Comparison of ENCODE assay signal across 1 cellular context in the genomic region with DNA sequence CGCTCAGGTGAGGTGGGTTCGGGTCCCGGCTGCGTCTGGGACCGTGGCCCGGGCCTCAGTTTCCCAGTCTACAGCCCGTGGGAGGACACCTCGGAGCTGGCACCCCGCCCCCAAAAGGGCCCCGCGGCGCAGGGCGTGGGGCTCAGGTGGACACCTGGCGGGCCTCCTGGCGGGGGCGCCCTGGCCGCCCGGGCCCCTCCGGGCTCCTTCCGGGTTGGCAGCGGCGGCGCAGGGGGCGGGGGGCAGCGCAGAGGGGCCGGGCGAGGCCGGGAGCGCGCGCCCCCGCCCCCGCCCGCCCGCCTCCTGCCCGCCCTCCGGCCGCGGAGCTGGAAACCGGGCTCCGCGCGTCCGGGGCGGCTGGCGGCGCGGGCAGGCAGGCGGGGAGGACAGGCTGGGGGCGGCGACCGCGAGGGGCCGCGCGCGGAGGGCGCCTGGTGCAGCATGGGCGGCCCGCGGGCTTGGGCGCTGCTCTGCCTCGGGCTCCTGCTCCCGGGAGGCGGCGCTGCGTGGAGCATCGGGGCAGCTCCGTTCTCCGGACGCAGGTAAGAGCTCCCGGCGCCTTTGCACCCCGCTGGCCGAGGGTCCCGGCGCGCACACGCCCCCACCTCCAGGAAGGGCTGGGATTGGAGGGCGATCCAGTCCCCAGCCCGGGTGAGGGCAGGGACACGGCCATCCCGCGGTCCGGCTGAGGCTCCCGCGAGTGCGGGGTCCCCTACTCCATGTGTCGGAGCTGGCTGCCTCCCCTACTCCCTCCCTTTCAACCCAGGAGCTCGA.
A peak's percentile ranks its signal among the peaks of the same experiment; 100 is the strongest.
TF ChIP-seq lines count a peak whose summit lies in the region.

EMID1 (plus strand) TSS at position 299 of the 774 bp plus-strand sequence; CDS start at position 442, 143 bp downstream.

TF ChIP-seq in GM12878, 131 proteins besides CTCF, POLR2A, EP300 and RAD21 (continued from another document and continues in another):
- no peak for TF ChIP-seq RAD51 (IDR thresholded peaks at IDR 0.05)
- TF ChIP-seq, protein P1, sequence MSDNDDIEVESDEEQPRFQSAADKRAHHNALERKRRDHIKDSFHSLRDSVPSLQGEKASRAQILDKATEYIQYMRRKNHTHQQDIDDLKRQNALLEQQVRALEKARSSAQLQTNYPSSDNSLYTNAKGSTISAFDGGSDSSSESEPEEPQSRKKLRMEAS (IDR thresholded peaks at IDR 0.05; ENCODE audit: low read depth, low read length): no peak
- TF ChIP-seq BRCA1 (IDR thresholded peaks at IDR 0.05; ENCODE audit: low read depth, low read length): no peak
- TF ChIP-seq ATF7 (IDR thresholded peaks at IDR 0.05; ENCODE audit: low read depth): no peak
- 0 out of 2 replicates have a peak, but pooled peaks have one; percentile 61 for TF ChIP-seq ZNF217 (IDR thresholded peaks at IDR 0.05)
- TF ChIP-seq DPF2 (IDR thresholded peaks at IDR 0.05): peak; percentile 80
- no peak for TF ChIP-seq SRF (IDR thresholded peaks at IDR 0.05; ENCODE audit: low read depth in 2 of 2, low read length in 2 of 2)
- TF ChIP-seq STAT1 (conservative IDR thresholded peaks at IDR 0.05): no peak
- 0 out of 2 replicates have a peak, but pooled peaks have one; percentile 33 for TF ChIP-seq MXI1 (IDR thresholded peaks at IDR 0.05; ENCODE audit: low read depth, low read length)
- TF ChIP-seq TCF3 (IDR thresholded peaks at IDR 0.05; ENCODE audit: borderline replicate concordance, insufficient read depth, low read depth, low read length): no peak
- TF ChIP-seq SPI1 (IDR thresholded peaks at IDR 0.05; ENCODE audit: borderline replicate concordance, insufficient read depth, low read depth, low read length): no peak
- TF ChIP-seq PAX8 (IDR thresholded peaks at IDR 0.05): no peak
- no peak for TF ChIP-seq BCL3 (IDR thresholded peaks at IDR 0.05; ENCODE audit: borderline replicate concordance, insufficient read depth, low read depth, low read length, poor library complexity, severe bottlenecking)
- 0 out of 2 replicates have a peak, but pooled peaks have one; percentile 50 for TF ChIP-seq NR2F1 (conservative IDR thresholded peaks at IDR 0.05)
- no peak for TF ChIP-seq ZBTB40 (IDR thresholded peaks at IDR 0.05; ENCODE audit: borderline replicate concordance)
- TF ChIP-seq PML (IDR thresholded peaks at IDR 0.05; ENCODE audit: low read length): no peak
- TF ChIP-seq SP1 (IDR thresholded peaks at IDR 0.05; ENCODE audit: low read depth, low read length): no peak
- TF ChIP-seq, protein P2, sequence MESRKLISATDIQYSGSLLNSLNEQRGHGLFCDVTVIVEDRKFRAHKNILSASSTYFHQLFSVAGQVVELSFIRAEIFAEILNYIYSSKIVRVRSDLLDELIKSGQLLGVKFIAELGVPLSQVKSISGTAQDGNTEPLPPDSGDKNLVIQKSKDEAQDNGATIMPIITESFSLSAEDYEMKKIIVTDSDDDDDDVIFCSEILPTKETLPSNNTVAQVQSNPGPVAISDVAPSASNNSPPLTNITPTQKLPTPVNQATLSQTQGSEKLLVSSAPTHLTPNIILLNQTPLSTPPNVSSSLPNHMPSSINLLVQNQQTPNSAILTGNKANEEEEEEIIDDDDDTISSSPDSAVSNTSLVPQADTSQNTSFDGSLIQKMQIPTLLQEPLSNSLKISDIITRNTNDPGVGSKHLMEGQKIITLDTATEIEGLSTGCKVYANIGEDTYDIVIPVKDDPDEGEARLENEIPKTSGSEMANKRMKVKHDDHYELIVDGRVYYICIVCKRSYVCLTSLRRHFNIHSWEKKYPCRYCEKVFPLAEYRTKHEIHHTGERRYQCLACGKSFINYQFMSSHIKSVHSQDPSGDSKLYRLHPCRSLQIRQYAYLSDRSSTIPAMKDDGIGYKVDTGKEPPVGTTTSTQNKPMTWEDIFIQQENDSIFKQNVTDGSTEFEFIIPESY (IDR thresholded peaks at IDR 0.05): no peak
- TF ChIP-seq, protein P3, sequence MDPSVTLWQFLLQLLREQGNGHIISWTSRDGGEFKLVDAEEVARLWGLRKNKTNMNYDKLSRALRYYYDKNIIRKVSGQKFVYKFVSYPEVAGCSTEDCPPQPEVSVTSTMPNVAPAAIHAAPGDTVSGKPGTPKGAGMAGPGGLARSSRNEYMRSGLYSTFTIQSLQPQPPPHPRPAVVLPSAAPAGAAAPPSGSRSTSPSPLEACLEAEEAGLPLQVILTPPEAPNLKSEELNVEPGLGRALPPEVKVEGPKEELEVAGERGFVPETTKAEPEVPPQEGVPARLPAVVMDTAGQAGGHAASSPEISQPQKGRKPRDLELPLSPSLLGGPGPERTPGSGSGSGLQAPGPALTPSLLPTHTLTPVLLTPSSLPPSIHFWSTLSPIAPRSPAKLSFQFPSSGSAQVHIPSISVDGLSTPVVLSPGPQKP (IDR thresholded peaks at IDR 0.05; ENCODE audit: low read depth, low read length): no peak
- no peak for TF ChIP-seq ZNF207 (IDR thresholded peaks at IDR 0.05; ENCODE audit: borderline replicate concordance)
- no peak for TF ChIP-seq SUPT20H (IDR thresholded peaks at IDR 0.05; ENCODE audit: borderline replicate concordance, control insufficient read depth, low read depth, low read length)
- TF ChIP-seq, protein P4, sequence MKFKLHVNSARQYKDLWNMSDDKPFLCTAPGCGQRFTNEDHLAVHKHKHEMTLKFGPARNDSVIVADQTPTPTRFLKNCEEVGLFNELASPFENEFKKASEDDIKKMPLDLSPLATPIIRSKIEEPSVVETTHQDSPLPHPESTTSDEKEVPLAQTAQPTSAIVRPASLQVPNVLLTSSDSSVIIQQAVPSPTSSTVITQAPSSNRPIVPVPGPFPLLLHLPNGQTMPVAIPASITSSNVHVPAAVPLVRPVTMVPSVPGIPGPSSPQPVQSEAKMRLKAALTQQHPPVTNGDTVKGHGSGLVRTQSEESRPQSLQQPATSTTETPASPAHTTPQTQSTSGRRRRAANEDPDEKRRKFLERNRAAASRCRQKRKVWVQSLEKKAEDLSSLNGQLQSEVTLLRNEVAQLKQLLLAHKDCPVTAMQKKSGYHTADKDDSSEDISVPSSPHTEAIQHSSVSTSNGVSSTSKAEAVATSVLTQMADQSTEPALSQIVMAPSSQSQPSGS (IDR thresholded peaks at IDR 0.05; ENCODE audit: low read length): no peak
- TF ChIP-seq NR2C1 (IDR thresholded peaks at IDR 0.05): 0 out of 2 replicates have a peak, but pooled peaks have one; percentile 10
- no peak for TF ChIP-seq KAT2A (conservative IDR thresholded peaks at IDR 0.05; ENCODE audit: control insufficient read depth, low read depth, low read length)
- TF ChIP-seq E4F1 (IDR thresholded peaks at IDR 0.05; ENCODE audit: borderline replicate concordance, partially characterized antibody): no peak
- no peak; the same call in none of the 2 replicates for TF ChIP-seq NKRF (conservative IDR thresholded peaks at IDR 0.05)
- no peak for TF ChIP-seq TARDBP (IDR thresholded peaks at IDR 0.05; ENCODE audit: borderline replicate concordance)
- TF ChIP-seq CBFB (IDR thresholded peaks at IDR 0.05; ENCODE audit: low read depth): no peak
- TF ChIP-seq ZSCAN29 (IDR thresholded peaks at IDR 0.05): no peak
- no peak for TF ChIP-seq SUZ12 (IDR thresholded peaks at IDR 0.05; ENCODE audit: unreplicated experiment)
- TF ChIP-seq BMI1 (IDR thresholded peaks at IDR 0.05; ENCODE audit: borderline replicate concordance): no peak
- TF ChIP-seq ZNF384 (IDR thresholded peaks at IDR 0.05; ENCODE audit: borderline replicate concordance, low read depth, low read length): no peak
- peak in 1 of 2 experiments; percentile 43; a peak in 1 of 4 replicates for TF ChIP-seq BHLHE40 (IDR thresholded peaks at IDR 0.05; ENCODE audit: borderline replicate concordance in 1 of 2, low read depth in 2 of 2, low read length in 1 of 2)
- TF ChIP-seq, protein P5, sequence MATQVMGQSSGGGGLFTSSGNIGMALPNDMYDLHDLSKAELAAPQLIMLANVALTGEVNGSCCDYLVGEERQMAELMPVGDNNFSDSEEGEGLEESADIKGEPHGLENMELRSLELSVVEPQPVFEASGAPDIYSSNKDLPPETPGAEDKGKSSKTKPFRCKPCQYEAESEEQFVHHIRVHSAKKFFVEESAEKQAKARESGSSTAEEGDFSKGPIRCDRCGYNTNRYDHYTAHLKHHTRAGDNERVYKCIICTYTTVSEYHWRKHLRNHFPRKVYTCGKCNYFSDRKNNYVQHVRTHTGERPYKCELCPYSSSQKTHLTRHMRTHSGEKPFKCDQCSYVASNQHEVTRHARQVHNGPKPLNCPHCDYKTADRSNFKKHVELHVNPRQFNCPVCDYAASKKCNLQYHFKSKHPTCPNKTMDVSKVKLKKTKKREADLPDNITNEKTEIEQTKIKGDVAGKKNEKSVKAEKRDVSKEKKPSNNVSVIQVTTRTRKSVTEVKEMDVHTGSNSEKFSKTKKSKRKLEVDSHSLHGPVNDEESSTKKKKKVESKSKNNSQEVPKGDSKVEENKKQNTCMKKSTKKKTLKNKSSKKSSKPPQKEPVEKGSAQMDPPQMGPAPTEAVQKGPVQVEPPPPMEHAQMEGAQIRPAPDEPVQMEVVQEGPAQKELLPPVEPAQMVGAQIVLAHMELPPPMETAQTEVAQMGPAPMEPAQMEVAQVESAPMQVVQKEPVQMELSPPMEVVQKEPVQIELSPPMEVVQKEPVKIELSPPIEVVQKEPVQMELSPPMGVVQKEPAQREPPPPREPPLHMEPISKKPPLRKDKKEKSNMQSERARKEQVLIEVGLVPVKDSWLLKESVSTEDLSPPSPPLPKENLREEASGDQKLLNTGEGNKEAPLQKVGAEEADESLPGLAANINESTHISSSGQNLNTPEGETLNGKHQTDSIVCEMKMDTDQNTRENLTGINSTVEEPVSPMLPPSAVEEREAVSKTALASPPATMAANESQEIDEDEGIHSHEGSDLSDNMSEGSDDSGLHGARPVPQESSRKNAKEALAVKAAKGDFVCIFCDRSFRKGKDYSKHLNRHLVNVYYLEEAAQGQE (IDR thresholded peaks at IDR 0.05; ENCODE audit: low read depth, low read length): no peak
